Comparison of ENCODE assay signal across 23 cellular contexts in the genomic region with DNA sequence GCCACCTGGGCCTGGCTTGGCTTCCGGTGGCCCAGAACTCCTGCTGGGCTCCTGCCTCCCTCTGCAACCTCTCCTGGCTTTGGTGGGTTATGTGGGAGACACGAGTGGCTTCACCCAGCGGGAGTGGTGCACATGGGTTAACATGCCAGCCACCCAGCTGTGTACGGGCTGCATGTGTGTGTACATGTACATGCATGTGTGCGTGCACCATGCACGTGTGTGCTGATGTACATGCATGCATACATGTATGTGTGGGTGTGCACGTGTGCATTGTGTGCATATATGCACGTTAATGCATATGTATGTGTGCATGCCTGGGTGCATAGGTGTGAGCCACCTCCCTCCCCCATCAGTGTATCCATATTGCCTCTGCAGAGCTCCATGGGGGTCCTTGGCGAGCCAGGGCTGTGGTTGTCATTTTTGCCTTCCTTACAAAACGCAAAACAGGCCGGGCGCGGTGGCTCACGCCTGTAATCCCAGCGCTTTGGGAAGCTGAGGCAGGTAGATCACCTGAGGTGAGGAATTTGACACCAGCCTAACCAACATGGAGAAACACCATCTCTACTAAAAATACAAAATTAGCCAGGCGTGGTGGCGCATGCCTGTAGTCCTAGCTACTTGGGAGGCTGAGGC. TPM values are rescaled to one million over a fixed set of nuclear protein-coding genes. Genes with fewer than 3 reads are reported as not detected.
"Had no signal": no experiment of that assay in that cellular context is flagged by ENCODE, and none has a peak within 500 bp of the region (broad histone marks: within the 10 kb centered on the region; RNA-seq: fewer than 3 reads in every experiment).

No MANE protein-coding gene starts in this region.

- DNase-seq: cerebellar nuclear complex; esophagus squamous epithelium; foreskin fibroblast; hippocampal formation; left ventricle myocardium superior; mammary epithelial cell; natural killer cell; occipital lobe; stimulated activated CD4-positive, alpha-beta T cell treated with anti-CD3 and anti-CD28 coated beads, Interleukin-12 subunit alpha, Interleukin-12 subunit beta, amount 100 ng/mL, for 4 hours; stimulated activated naive CD4-positive, alpha-beta T cell; stomach; upper lobe of right lung had no signal

- H2AFZ ChIP-seq: neural progenitor cell, parathyroid adenoma had no signal

- FAIRE-seq: colon had no signal

- H3K9me3 Mint-ChIP-seq: dendritic cell treated with granulocyte-macrophage colony-stimulating factor and Interleukin-4, amounts not matched to agents 40 ng/mL and 50 ng/mL, for 4 days; natural killer cell; neural progenitor cell had no signal

- ATAC-seq: gastroesophageal sphincter, left ventricle myocardium superior, natural killer cell had no signal

- H3K36me3 Mint-ChIP-seq: natural killer cell, neural progenitor cell had no signal

- H3K9ac ChIP-seq: neural progenitor cell, parathyroid adenoma had no signal

- H3K4me3 ChIP-seq: esophagus squamous epithelium, gastroesophageal sphincter, mucosa of descending colon, neural progenitor cell, prostate gland, skin epidermis, stomach, thoracic aorta, upper lobe of right lung, vagina had no signal

- H3K27ac ChIP-seq: esophagus squamous epithelium, neural progenitor cell, parathyroid adenoma, prostate gland, thoracic aorta, upper lobe of right lung, vagina had no signal

- H3K27ac Mint-ChIP-seq: dendritic cell treated with granulocyte-macrophage colony-stimulating factor and Interleukin-4, amounts not matched to agents 40 ng/mL and 50 ng/mL, for 4 days; natural killer cell had no signal

- H3K27me3 ChIP-seq: esophagus squamous epithelium, gastroesophageal sphincter, neural progenitor cell, stomach, upper lobe of right lung, vagina had no signal

- H3K4me2 ChIP-seq: neural progenitor cell had no signal

- H3K4me1 ChIP-seq: neural progenitor cell, prostate gland had no signal

- H3K36me3 ChIP-seq: neural progenitor cell, prostate gland, upper lobe of right lung, vagina had no signal

- H3K9me3 ChIP-seq: esophagus squamous epithelium, gastroesophageal sphincter, mucosa of descending colon, prostate gland, stomach, thoracic aorta, upper lobe of right lung, vagina had no signal

- H3K4me3 Mint-ChIP-seq: dendritic cell treated with granulocyte-macrophage colony-stimulating factor and Interleukin-4, amounts not matched to agents 40 ng/mL and 50 ng/mL, for 4 days; natural killer cell had no signal

RNA-seq across cellular contexts. Expression of gene GNA15, which starts 29.2 kb away (rescaled TPM):
- total RNA-seq: renal cortical epithelial cell had no signal
